Comparison of ENCODE assay signal across 1 cellular context in the genomic region with DNA sequence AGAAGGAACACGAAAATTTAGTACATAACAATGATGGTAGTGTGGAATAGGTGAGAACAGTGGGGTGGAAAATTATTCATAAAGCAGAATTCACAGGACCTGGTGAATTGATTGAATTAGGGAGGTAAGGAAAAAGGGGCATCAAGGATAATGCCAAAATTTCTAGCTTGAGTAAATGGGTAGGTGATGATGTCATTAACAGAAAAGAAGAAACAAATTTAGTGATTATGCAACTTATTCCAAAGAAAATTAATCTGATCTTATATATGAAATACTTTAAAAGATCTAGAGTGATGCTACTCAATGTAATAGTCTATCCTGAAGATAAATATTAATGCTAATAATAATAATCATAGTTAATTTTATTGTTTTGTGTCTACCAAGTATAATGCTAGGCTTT.
TF ChIP-seq lines count a peak whose summit lies in the region.

No MANE protein-coding gene starts in this region.

TF ChIP-seq in HEK293, 187 proteins besides CTCF, POLR2A, EP300 and RAD21 (continued from another document):
- TF ChIP-seq, protein P1, sequence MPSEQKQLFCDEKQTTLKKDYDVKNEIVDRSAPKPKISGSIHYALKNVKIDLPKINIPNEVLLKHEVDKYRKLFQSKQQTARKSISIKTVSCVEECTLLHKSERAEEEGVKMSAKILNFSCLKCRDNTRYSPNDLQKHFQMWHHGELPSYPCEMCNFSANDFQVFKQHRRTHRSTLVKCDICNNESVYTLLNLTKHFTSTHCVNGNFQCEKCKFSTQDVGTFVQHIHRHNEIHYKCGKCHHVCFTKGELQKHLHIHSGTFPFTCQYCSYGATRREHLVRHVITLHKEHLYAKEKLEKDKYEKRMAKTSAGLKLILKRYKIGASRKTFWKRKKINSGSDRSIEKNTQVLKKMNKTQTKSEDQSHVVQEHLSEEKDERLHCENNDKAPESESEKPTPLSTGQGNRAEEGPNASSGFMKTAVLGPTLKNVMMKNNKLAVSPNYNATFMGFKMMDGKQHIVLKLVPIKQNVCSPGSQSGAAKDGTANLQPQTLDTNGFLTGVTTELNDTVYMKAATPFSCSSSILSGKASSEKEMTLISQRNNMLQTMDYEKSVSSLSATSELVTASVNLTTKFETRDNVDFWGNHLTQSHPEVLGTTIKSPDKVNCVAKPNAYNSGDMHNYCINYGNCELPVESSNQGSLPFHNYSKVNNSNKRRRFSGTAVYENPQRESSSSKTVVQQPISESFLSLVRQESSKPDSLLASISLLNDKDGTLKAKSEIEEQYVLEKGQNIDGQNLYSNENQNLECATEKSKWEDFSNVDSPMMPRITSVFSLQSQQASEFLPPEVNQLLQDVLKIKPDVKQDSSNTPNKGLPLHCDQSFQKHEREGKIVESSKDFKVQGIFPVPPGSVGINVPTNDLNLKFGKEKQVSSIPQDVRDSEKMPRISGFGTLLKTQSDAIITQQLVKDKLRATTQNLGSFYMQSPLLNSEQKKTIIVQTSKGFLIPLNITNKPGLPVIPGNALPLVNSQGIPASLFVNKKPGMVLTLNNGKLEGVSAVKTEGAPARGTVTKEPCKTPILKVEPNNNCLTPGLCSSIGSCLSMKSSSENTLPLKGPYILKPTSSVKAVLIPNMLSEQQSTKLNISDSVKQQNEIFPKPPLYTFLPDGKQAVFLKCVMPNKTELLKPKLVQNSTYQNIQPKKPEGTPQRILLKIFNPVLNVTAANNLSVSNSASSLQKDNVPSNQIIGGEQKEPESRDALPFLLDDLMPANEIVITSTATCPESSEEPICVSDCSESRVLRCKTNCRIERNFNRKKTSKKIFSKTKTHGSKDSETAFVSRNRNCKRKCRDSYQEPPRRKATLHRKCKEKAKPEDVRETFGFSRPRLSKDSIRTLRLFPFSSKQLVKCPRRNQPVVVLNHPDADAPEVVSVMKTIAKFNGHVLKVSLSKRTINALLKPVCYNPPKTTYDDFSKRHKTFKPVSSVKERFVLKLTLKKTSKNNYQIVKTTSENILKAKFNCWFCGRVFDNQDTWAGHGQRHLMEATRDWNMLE (tag by site-specific recombination; conservative IDR thresholded peaks at IDR 0.05; ENCODE audit: low read depth), result no peak
